Comparison of ENCODE assay signal across 20 cellular contexts in the genomic region with DNA sequence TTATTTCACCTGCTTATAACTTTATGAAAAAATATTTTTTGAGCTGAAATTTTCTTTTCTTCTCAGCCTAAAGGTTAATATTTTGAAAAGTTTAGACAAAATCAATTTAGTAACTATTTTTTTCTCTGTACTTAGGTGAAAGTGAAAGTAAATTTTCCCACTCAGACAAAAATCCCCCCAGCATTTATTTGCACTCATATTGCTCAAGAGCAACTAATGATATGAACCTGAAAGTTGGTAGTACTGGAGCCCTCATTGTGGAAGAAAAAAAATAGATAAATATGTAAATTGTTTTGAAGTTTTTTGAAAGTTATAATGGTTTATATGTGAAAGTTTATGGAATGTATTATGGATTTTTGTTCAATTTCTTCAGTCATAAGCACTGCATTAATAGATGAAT.
DNase-seq lines count a peak whose midpoint lies in the region; ATAC-seq and TF ChIP-seq lines count a peak whose summit lies in the region.
"Had no signal": no experiment of that assay in that cellular context is flagged by ENCODE, and none has a peak within 500 bp of the region (broad histone marks: within the 10 kb centered on the region; RNA-seq: fewer than 3 reads in every experiment).

No MANE protein-coding gene starts in this region.

- H3K9me3 ChIP-seq in MM.1S (replicated peaks; ENCODE audit: insufficient read depth, low read length) (no peaks in the 10 kb centered on the region), right lobe of liver (no peaks in the 10 kb centered on the region)

- H3K4me2 ChIP-seq in MM.1S (ENCODE audit: low read depth, low read length), result no peak overlapping the region

- no peak overlapping the region for H2AFZ ChIP-seq in MM.1S (ENCODE audit: low read length)

- H3K4me3 ChIP-seq in MM.1S (ENCODE audit: low read length), result no peak overlapping the region
- H3K4me3 ChIP-seq in right lobe of liver, result no peak overlapping the region
- H3K4me3 ChIP-seq: SJSA1 had no signal

- no peaks in the 10 kb centered on the region for H3K4me1 ChIP-seq in MM.1S (ENCODE audit: low read length)
- H3K4me1 ChIP-seq in right lobe of liver, result peaks cover 0 to 19% (median 5%) of the 10 kb centered on the region in 4 donors
- H3K4me1 ChIP-seq: SJSA1 had no signal

- DNase-seq in MM.1S (peak; percentile 23), right lobe of liver (no peak), NCI-H2029 (lab: John Stamatoyannopoulos, UW) (no peak), KG1 (lab: John Stamatoyannopoulos, UW) (no peak), superior temporal gyrus (ENCODE audit: extremely low spot score) (no peak), T1000 (lab: John Stamatoyannopoulos, UW) (no peak)
- DNase-seq: C1 segment of cervical spinal cord; CD8-positive, alpha-beta T cell; H7; HFFc6; NCI-H1105; NCI-H146; NCI-H2029 treated with DMSO at 0.1 percent for 48 hours; NCI-H226; NCI-H524; NCI-H774; NK-92 treated with Interleukin-12 subunit alpha and Interleukin-12 subunit beta, amount 100 ng/mL, for 24 hours had no signal

- H3K36me3 ChIP-seq in MM.1S (replicated peaks; ENCODE audit: insufficient read depth, low read length) (no peaks in the 10 kb centered on the region), right lobe of liver (no peaks in the 10 kb centered on the region)
- H3K36me3 ChIP-seq: SJSA1 had no signal

- no peak overlapping the region for H3K9ac ChIP-seq in MM.1S (ENCODE audit: low read length)

- no peaks in the 10 kb centered on the region for H4K20me1 ChIP-seq in MM.1S (ENCODE audit: insufficient read depth, low read length)

- H3K79me2 ChIP-seq in MM.1S (ENCODE audit: low read length), result no peaks in the 10 kb centered on the region

- H3K27ac ChIP-seq in MM.1S (ENCODE audit: low read length), result no peak overlapping the region
- peak overlapping the region in 1 of 3 donors; percentile 25 for H3K27ac ChIP-seq in right lobe of liver
- H3K27ac ChIP-seq: SJSA1 had no signal

- no peaks in the 10 kb centered on the region for H3F3A ChIP-seq in MM.1S (ENCODE audit: insufficient read depth, low read length)

- no peak for TF ChIP-seq POLR2A in right lobe of liver (IDR thresholded peaks at IDR 0.05)

- H3K27me3 ChIP-seq in MM.1S (replicated peaks; ENCODE audit: insufficient read depth, low read length) (no peaks in the 10 kb centered on the region), right lobe of liver (no peaks in the 10 kb centered on the region)
- H3K27me3 ChIP-seq: SJSA1 had no signal

- peak; percentile 58 for ATAC-seq in HG03432 (IDR thresholded peaks at IDR 0.05; ENCODE audit: unreplicated experiment)
- ATAC-seq in right lobe of liver, result peak in 3 of 4 donors; percentile 78 to 87 (median 80)
- ATAC-seq: CD8-positive, alpha-beta T cell; Panc1 had no signal

- intact Hi-C loops in right lobe of liver (cut with DNase I), result no loop called here

- TF ChIP-seq CTCF in MM.1S (IDR thresholded peaks at IDR 0.05; ENCODE audit: low read length), result no peak
- no peak for TF ChIP-seq CTCF in right lobe of liver (IDR thresholded peaks at IDR 0.05)

- no peaks in the 10 kb centered on the region for H3K9me2 ChIP-seq in MM.1S (replicated peaks; ENCODE audit: insufficient read depth, low read length)
